Comparison of ENCODE assay signal across 8 cellular contexts in the genomic region with DNA sequence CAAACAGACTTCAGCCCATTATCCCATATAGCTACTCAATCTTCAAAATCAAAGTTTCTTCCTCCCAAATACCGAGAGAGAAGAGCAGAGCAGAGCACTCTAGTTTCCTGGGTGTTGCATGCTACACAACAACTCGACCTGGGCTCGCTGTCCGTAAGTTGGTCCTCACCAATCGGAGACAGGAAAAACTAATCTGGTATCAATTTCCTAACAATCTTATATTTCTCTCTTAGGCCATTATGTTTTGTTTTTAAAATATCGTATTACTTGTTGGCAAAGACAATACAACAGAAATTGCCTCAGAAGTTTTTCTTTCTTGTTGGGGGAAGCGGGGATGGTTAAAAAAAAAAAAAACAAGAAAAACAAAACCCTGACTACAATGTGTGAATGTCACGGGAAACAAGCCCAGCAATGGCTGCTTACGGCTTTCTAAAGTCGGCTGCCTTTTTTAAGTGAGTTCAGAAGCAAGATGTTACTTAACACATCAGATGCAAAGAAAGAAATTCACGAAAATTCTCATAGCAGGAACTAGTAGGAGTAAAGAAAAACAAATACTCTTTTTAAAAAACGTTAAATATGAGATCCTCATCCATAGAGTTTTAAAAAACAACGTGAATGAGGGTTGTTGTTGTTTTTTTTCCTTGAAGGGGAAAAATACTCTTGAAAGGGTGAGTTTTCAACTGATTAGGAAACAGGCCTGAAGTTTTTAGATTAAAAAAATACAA. TPM values are rescaled to one million over a fixed set of nuclear protein-coding genes. Genes with fewer than 3 reads are reported as not detected.
DNase-seq lines count a peak whose midpoint lies in the region; ATAC-seq, FAIRE-seq and TF ChIP-seq lines count a peak whose summit lies in the region.

No MANE protein-coding gene starts in this region.

- CTCF ChIA-PET in A549 (lab: Yijun Ruan, JAX): interaction anchor here (0.9 to 4.8 kb wide), 3 partner anchors 13 to 263 kb away, joined by 3 to 26 read pairs (median 7); no protein-coding TSS in a partner anchor

- H3K27ac ChIP-seq in A549 (peak overlapping the region; percentile 84 to 88), Peyer's patch (peak overlapping the region; percentile 76 to 94 (median 84)), duodenal mucosa (ENCODE audit: low read depth, low read length) (peak overlapping the region; percentile 84)

- no peak for TF ChIP-seq RAD21 in A549 (conservative IDR thresholded peaks at IDR 0.05 in 1 of 2, IDR thresholded peaks at IDR 0.05 in 1 of 2)

- POLR2A ChIA-PET in A549 (lab: Yijun Ruan, JAX): no interaction called here

- H3K4me1 ChIP-seq in A549: peaks cover 22% of the 10 kb centered on the region; the same call in 2 of the 3 replicates
- peaks cover 0 to 38% (median 0%) of the 10 kb centered on the region in 4 donors for H3K4me1 ChIP-seq in Peyer's patch
- H3K4me1 ChIP-seq in duodenal mucosa (ENCODE audit: control insufficient read depth in 1 of 2, insufficient read depth in 2 of 2, low read length in 2 of 2): peaks cover 21 to 24% of the 10 kb centered on the region in 2 donors
- peaks cover 39% of the 10 kb centered on the region for H3K4me1 ChIP-seq in mucosa of stomach (ENCODE audit: control insufficient read depth, insufficient read depth, low read length)

- H3K9me3 ChIP-seq in A549: no peaks in the 10 kb centered on the region
- no peaks in the 10 kb centered on the region for H3K9me3 ChIP-seq in Peyer's patch
- H3K9me3 ChIP-seq in duodenal mucosa (ENCODE audit: control insufficient read depth in 1 of 2, low read length in 2 of 2): no peaks in the 10 kb centered on the region
- no peaks in the 10 kb centered on the region for H3K9me3 ChIP-seq in mucosa of stomach (ENCODE audit: control insufficient read depth, low read length)

- TF ChIP-seq CTCF in A549 (IDR thresholded peaks at IDR 0.05) (no peak), Peyer's patch (IDR thresholded peaks at IDR 0.05) (no peak)

- H3K4me3 ChIP-seq in A549 (peak overlapping the region; percentile 61), GM08714 (ENCODE audit: low read length) (peak overlapping the region; percentile 80), Peyer's patch (peak overlapping the region; percentile 54 to 81 (median 62)), duodenal mucosa (ENCODE audit: low read depth in 1 of 2, low read length in 2 of 2) (peak overlapping the region; percentile 82 to 94), mucosa of stomach (ENCODE audit: low read length) (peak overlapping the region; percentile 79)

- DNase-seq in A549 (ENCODE audit: low read depth in 1 of 2, low spot score in 1 of 2): peak in 1 of 2 experiments; percentile 33
- DNase-seq in Peyer's patch: no peak
- DNase-seq in D341Med (ENCODE audit: low spot score): no peak
- no peak for DNase-seq in NCI-H446 (lab: John Stamatoyannopoulos, UW)
- DNase-seq in NCI-H1930 (lab: John Stamatoyannopoulos, UW): no peak

- no peak for TF ChIP-seq EP300 in A549 (IDR thresholded peaks at IDR 0.05)

- H3K36me3 ChIP-seq in Peyer's patch (no peaks in the 10 kb centered on the region), duodenal mucosa (ENCODE audit: control insufficient read depth in 1 of 2, insufficient read depth in 2 of 2, low read length in 2 of 2) (no peaks in the 10 kb centered on the region), mucosa of stomach (ENCODE audit: control insufficient read depth, insufficient read depth, low read length) (no peaks in the 10 kb centered on the region)

- TF ChIP-seq POLR2A in A549 (IDR thresholded peaks at IDR 0.05; ENCODE audit: low read length) (no peak), Peyer's patch (IDR thresholded peaks at IDR 0.05) (no peak)

- no peak for FAIRE-seq in A549 (lab: Jason Lieb, UNC)

- H3K9ac ChIP-seq in duodenal mucosa (ENCODE audit: low read depth in 1 of 2, low read length in 2 of 2): peak overlapping the region; percentile 83 to 88
- peak overlapping the region; percentile 87 for H3K9ac ChIP-seq in mucosa of stomach (ENCODE audit: low read length)

- H3K4me2 ChIP-seq in A549: peak overlapping the region; percentile 91

- H3K27me3 ChIP-seq in Peyer's patch (no peaks in the 10 kb centered on the region), duodenal mucosa (ENCODE audit: control insufficient read depth in 1 of 2, insufficient read depth in 2 of 2, low read length in 2 of 2) (no peaks in the 10 kb centered on the region), mucosa of stomach (ENCODE audit: control insufficient read depth, insufficient read depth, low read length) (no peaks in the 10 kb centered on the region)

- ATAC-seq in A549: no peak

- WGBS in A549 (ENCODE audit: missing lambda C conversion rate): 7% methylated on average over 13 of the region's 13 CpGs

TF ChIP-seq in A549, 52 proteins besides CTCF, POLR2A, EP300 and RAD21:
- TF ChIP-seq ZC3H11A (IDR thresholded peaks at IDR 0.05) (no peak), MAZ (IDR thresholded peaks at IDR 0.05; ENCODE audit: borderline replicate concordance, low read depth, low read length) (no peak), CHD4 (IDR thresholded peaks at IDR 0.05; ENCODE audit: borderline replicate concordance) (no peak), ZFP36 (IDR thresholded peaks at IDR 0.05; ENCODE audit: borderline replicate concordance, partially characterized antibody) (no peak), ZSCAN20 (CRISPR knock-in tag; IDR thresholded peaks at IDR 0.05) (no peak)
- TF ChIP-seq, protein P1, sequence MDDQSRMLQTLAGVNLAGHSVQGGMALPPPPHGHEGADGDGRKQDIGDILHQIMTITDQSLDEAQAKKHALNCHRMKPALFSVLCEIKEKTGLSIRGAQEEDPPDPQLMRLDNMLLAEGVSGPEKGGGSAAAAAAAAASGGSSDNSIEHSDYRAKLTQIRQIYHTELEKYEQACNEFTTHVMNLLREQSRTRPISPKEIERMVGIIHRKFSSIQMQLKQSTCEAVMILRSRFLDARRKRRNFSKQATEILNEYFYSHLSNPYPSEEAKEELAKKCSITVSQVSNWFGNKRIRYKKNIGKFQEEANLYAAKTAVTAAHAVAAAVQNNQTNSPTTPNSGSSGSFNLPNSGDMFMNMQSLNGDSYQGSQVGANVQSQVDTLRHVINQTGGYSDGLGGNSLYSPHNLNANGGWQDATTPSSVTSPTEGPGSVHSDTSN (IDR thresholded peaks at IDR 0.05): no peak
- TF ChIP-seq, protein P2, sequence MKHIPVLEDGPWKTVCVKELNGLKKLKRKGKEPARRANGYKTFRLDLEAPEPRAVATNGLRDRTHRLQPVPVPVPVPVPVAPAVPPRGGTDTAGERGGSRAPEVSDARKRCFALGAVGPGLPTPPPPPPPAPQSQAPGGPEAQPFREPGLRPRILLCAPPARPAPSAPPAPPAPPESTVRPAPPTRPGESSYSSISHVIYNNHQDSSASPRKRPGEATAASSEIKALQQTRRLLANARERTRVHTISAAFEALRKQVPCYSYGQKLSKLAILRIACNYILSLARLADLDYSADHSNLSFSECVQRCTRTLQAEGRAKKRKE (CRISPR knock-in tag; IDR thresholded peaks at IDR 0.05; ENCODE audit: low read depth): no peak

RNA-seq across cellular contexts. Expression of a gene that starts 1.9 kb away (rescaled TPM):
- 26.3 and 28.1 TPM in 2 replicates for polyA plus RNA-seq in A549 (2011; rRNA removed)
- polyA plus RNA-seq in A549 (2012; cell fraction: cytosol; rRNA removed): 29.7 and 37.9 TPM in 2 replicates
- polyA plus RNA-seq in A549 (2012; cell fraction: nucleus; rRNA removed): 47.0 and 48.7 TPM in 2 replicates
- 22.0 to 24.7 TPM (median 24.2 TPM) in 3 replicates for polyA plus RNA-seq in A549 (2017; fragmentation: RNase III; extraction: RNeasy Plus Mini Kit Qiagen cat#74134 plus additional on column Dnase treatment)
- 20.6 and 22.9 TPM in 2 replicates for polyA minus RNA-seq in A549 (2011; rRNA and poly(A)+ RNA removed)
- total RNA-seq in Peyer's patch: 10 to 100 TPM; 41.7 to 66.7 (median 59.4) TPM
